Comparison of ENCODE assay signal across 12 cellular contexts in genomic region chr15:85099195-85099803, GRCh38.
"Had no signal": no experiment of that assay in that cellular context is flagged by ENCODE, and none has a peak within 500 bp of the region (broad histone marks: within the 10 kb centered on the region; RNA-seq: fewer than 3 reads in every experiment).

No MANE protein-coding gene starts in this region.

- H3K36me3 ChIP-seq: cardiac muscle cell, colonic mucosa had no signal

- H3K27ac ChIP-seq: cardiac muscle cell, colonic mucosa, epithelial cell of prostate had no signal

- H3K9me3 ChIP-seq: colonic mucosa, upper lobe of left lung had no signal

- H3K27me3 ChIP-seq: cardiac muscle cell, colonic mucosa, upper lobe of left lung had no signal

- ATAC-seq: activated CD4-positive, CD25-positive, alpha-beta regulatory T cell treated with anti-CD3 and anti-CD28 coated beads, Interleukin-2, amount 50 U/mL, for 24 hours; activated T-cell treated with anti-CD3 and anti-CD28 coated beads, Interleukin-2, amount 50 U/mL, for 4 hours; stimulated activated memory B cell treated with anti-CD40 and anti-IgM and Interleukin-4, amounts not matched to agents 10 μg/mL and 1 μg/mL and 100 μg/mL, for 72 hours had no signal

- H3K4me3 ChIP-seq: cardiac muscle cell, colonic mucosa, skin epidermis, upper lobe of left lung had no signal

- H3K4me1 ChIP-seq: colonic mucosa had no signal

- DNase-seq: activated naive CD8-positive, alpha-beta T cell treated with anti-CD3 and anti-CD28 coated beads, Interleukin-2, amount 10 ng/mL, durations not matched to agents 7 days and 5 days; activated T-cell treated with anti-CD3 and anti-CD28 coated beads, Interleukin-2, amount 50 U/mL, for 4 hours; colonic mucosa; effector CD4-positive, alpha-beta T cell; immature natural killer cell; retina had no signal
